Comparison of ENCODE assay signal across 18 cellular contexts in genomic region chr9:129579294-129579693, GRCh38. TPM values are rescaled to one million over a fixed set of nuclear protein-coding genes. Genes with fewer than 3 reads are reported as not detected.
"Had no signal": no experiment of that assay in that cellular context is flagged by ENCODE, and none has a peak within 500 bp of the region (broad histone marks: within the 10 kb centered on the region; RNA-seq: fewer than 3 reads in every experiment).

No MANE protein-coding gene starts in this region.

- H3K27ac Mint-ChIP-seq: stimulated activated naive B cell treated with anti-CD40 and anti-IgM and Interleukin-4, amounts not matched to agents 10 μg/mL and 1 μg/mL and 100 μg/mL, for 72 hours had no signal

- H3K4me3 ChIP-seq: cardiac muscle cell, lower lobe of right lung, SK-N-MC, tibial nerve had no signal

- H3K36me3 ChIP-seq: cardiac muscle cell, lower lobe of right lung, tibial nerve had no signal

- H3K36me3 Mint-ChIP-seq: stimulated activated naive B cell treated with anti-CD40 and anti-IgM and Interleukin-4, amounts not matched to agents 10 μg/mL and 1 μg/mL and 100 μg/mL, for 72 hours had no signal

- DNase-seq: activated CD4-positive, alpha-beta T cell treated with anti-CD3 and anti-CD28 coated beads for 4 hours; activated naive CD4-positive, alpha-beta T cell treated with Interleukin-2 at 50 U/mL for 16 hours; activated T-cell treated with anti-CD3 and anti-CD28 coated beads, Interleukin-2, amount 50 U/mL, for 48 hours; head of caudate nucleus; lower lobe of right lung; posterior cingulate gyrus; retina; stimulated activated CD4-positive, alpha-beta T cell treated with anti-CD3 and anti-CD28 coated beads, Interleukin-2, amount 100 ng/mL, for 48 hours; stimulated activated naive B cell treated with anti-CD40 and anti-IgM and Interleukin-4, amounts not matched to agents 10 μg/mL and 1 μg/mL and 100 μg/mL, for 72 hours had no signal

- ATAC-seq: lower lobe of right lung had no signal

- H3K27me3 ChIP-seq: cardiac muscle cell, tibial nerve had no signal

- H3K27ac ChIP-seq: cardiac muscle cell, epithelial cell of prostate, lower lobe of right lung, SK-N-MC, tibial nerve had no signal

- H3K9me3 ChIP-seq: lower lobe of right lung, tibial nerve had no signal

- H3K4me3 Mint-ChIP-seq: stimulated activated naive B cell treated with anti-CD40 and anti-IgM and Interleukin-4, amounts not matched to agents 10 μg/mL and 1 μg/mL and 100 μg/mL, for 72 hours had no signal

RNA-seq across cellular contexts. Expression of gene C9orf50, which starts 41.6 kb away (rescaled TPM):
- total RNA-seq: dermis microvascular lymphatic vessel endothelial cell, frontal cortex, lower lobe of right lung, myocyte, skeletal muscle tissue, subcutaneous adipose tissue had no signal
